ENCODE assay signal across 8 cellular contexts in genomic region chr6:53544500-53545308, GRCh38. TPM values are rescaled to one million over a fixed set of nuclear protein-coding genes. Genes with fewer than 3 reads are reported as not detected.
DNase-seq lines count a peak whose midpoint lies in the region; ATAC-seq and TF ChIP-seq lines count a peak whose summit lies in the region.

Gene GCLC, minus strand, starts transcription at chr6:53545101. Its CDS starts 456 bp downstream, at chr6:53544645.

- peak; percentile 73 for TF ChIP-seq POLR2A in NB4 (IDR thresholded peaks at IDR 0.05; ENCODE audit: extremely low read depth, insufficient read length)

- no peaks in the 10 kb centered on the region for H3K27me3 Mint-ChIP-seq in HFFc6 (ENCODE audit: insufficient read depth)
- peaks cover 4% of the 10 kb centered on the region for H3K27me3 Mint-ChIP-seq in glutamatergic neuron (ENCODE audit: unreplicated experiment)
- no peaks in the 10 kb centered on the region for H3K27me3 Mint-ChIP-seq in osteocyte (ENCODE audit: unreplicated experiment)

- peaks cover 9% of the 10 kb centered on the region for H3K4me1 ChIP-seq in thymus (ENCODE audit: control insufficient read depth, insufficient read depth, low read length)

- POLR2A ChIA-PET in GM10248 (lab: Yijun Ruan, JAX), result no interaction called here

- peak; percentile 70 for ATAC-seq in SK-N-SH treated with all-trans-retinoic acid at 6 μM for 48 hours
- ATAC-seq in activated naive CD4-positive, alpha-beta T cell treated with anti-CD3 and anti-CD28 coated beads, Interleukin-2, amount 50 U/mL, for 72 hours, result peak; percentile 54 to 69

- peak within 1 kb of the TSS; percentile 84 for H3K27ac Mint-ChIP-seq in HFFc6
- peak within 1 kb of the TSS; percentile 80 to 97 for H3K27ac Mint-ChIP-seq in activated naive CD4-positive, alpha-beta T cell treated with anti-CD3 and anti-CD28 coated beads, Interleukin-2, amount 50 U/mL, for 72 hours
- H3K27ac Mint-ChIP-seq in glutamatergic neuron (ENCODE audit: unreplicated experiment), result peak within 1 kb of the TSS; percentile 96
- H3K27ac Mint-ChIP-seq in osteocyte (ENCODE audit: unreplicated experiment), result peak within 1 kb of the TSS; percentile 82

- H3K4me1 Mint-ChIP-seq in HFFc6 (ENCODE audit: low read depth) (peaks cover 57% of the 10 kb centered on the region), glutamatergic neuron (ENCODE audit: low read depth, unreplicated experiment) (peaks cover 7% of the 10 kb centered on the region), osteocyte (ENCODE audit: unreplicated experiment) (peaks cover 57% of the 10 kb centered on the region)

- peak; percentile 90 for DNase-seq in GM10248 (ENCODE audit: extremely low spot score)
- peak; percentile 93 for DNase-seq in HFFc6
- peak; percentile 98 for DNase-seq in NB4 (ENCODE audit: low read depth)
- peak; percentile 85 to 89 for DNase-seq in activated naive CD4-positive, alpha-beta T cell treated with anti-CD3 and anti-CD28 coated beads, Interleukin-2, amount 50 U/mL, for 72 hours (ENCODE audit: low spot score in 2 of 2)
- peak; percentile 96 for DNase-seq in glutamatergic neuron
- DNase-seq in osteocyte (ENCODE audit: extremely low spot score, unreplicated experiment), result peak; percentile 97

- H3K9me3 ChIP-seq in thymus (ENCODE audit: control insufficient read depth), result no peaks in the 10 kb centered on the region

- H3K9me3 Mint-ChIP-seq in HFFc6 (no peaks in the 10 kb centered on the region), glutamatergic neuron (ENCODE audit: unreplicated experiment) (peaks cover 3% of the 10 kb centered on the region), osteocyte (ENCODE audit: unreplicated experiment) (no peaks in the 10 kb centered on the region)
- no peaks in the 10 kb centered on the region for H3K9me3 Mint-ChIP-seq in activated naive CD4-positive, alpha-beta T cell treated with anti-CD3 and anti-CD28 coated beads, Interleukin-2, amount 50 U/mL, for 72 hours

- H3K4me3 Mint-ChIP-seq in HFFc6, result peak within 1 kb of the TSS; percentile 94
- H3K4me3 Mint-ChIP-seq in glutamatergic neuron (ENCODE audit: unreplicated experiment), result peak within 1 kb of the TSS; percentile 98
- H3K4me3 Mint-ChIP-seq in osteocyte (ENCODE audit: unreplicated experiment), result peak within 1 kb of the TSS; percentile 92

- H3K4me3 ChIP-seq in NB4 (ENCODE audit: low read depth, low read length) (peak within 1 kb of the TSS; percentile 72), thymus (ENCODE audit: low read length) (peak within 1 kb of the TSS; percentile 84)

- CTCF ChIA-PET in GM10248 (lab: Yijun Ruan, JAX), result interaction anchor here (0.6 to 2.6 kb wide), 9 partner anchors 10 to 173 kb away, joined by 3 to 13 read pairs (median 4); no protein-coding TSS in a partner anchor

- WGBS in thymus, result under 1% methylated on average over 99 of the region's 100 CpGs

- H3K27me3 ChIP-seq in thymus (ENCODE audit: control insufficient read depth, insufficient read depth), result no peaks in the 10 kb centered on the region

- no peaks in the 10 kb centered on the region for H3K36me3 Mint-ChIP-seq in HFFc6 (ENCODE audit: low read depth)
- H3K36me3 Mint-ChIP-seq in activated naive CD4-positive, alpha-beta T cell treated with anti-CD3 and anti-CD28 coated beads, Interleukin-2, amount 50 U/mL, for 72 hours, result peaks cover 8 to 9% of the 10 kb centered on the region in 2 donors
- H3K36me3 Mint-ChIP-seq in glutamatergic neuron (ENCODE audit: unreplicated experiment), result peaks cover 8% of the 10 kb centered on the region
- H3K36me3 Mint-ChIP-seq in osteocyte (ENCODE audit: unreplicated experiment), result no peaks in the 10 kb centered on the region

- peak within 1 kb of the TSS; percentile 81 for H3K27ac ChIP-seq in thymus (ENCODE audit: low read depth)

- no peaks in the 10 kb centered on the region for H3K36me3 ChIP-seq in thymus (ENCODE audit: control insufficient read depth, insufficient read depth)

- TF ChIP-seq CTCF in GM10248 (IDR thresholded peaks at IDR 0.05; ENCODE audit: control extremely low read depth, extremely low read depth, low read depth, missing control alignments) (peak; percentile 79), HFFc6 (IDR thresholded peaks at IDR 0.05) (peak; percentile 84), NB4 (IDR thresholded peaks at IDR 0.05; ENCODE audit: low read depth, low read length) (peak; percentile 33), glutamatergic neuron (IDR thresholded peaks at IDR 0.05; ENCODE audit: partially characterized antibody, unreplicated experiment) (peak; percentile 78), osteocyte (IDR thresholded peaks at IDR 0.05) (peak; percentile 86)

TF ChIP-seq in SK-N-SH treated with all-trans-retinoic acid at 6 μM for 48 hours, 23 proteins besides CTCF, POLR2A, EP300 and RAD21:
- TF ChIP-seq ZFP3 (CRISPR knock-in tag; IDR thresholded peaks at IDR 0.05), result 0 out of 2 replicates have a peak, but pooled peaks have one; percentile 33
- TF ChIP-seq ZNF70 (CRISPR knock-in tag; IDR thresholded peaks at IDR 0.05), result no peak

RNA-seq across cellular contexts. Expression of gene GCLC, which starts in this region (rescaled TPM):
- 10 to 100 TPM; 10.6 to 18.1 (median 16.0) TPM for total RNA-seq in HFFc6 (2021; fragmentation: NEBNext Ultra II Directional; extraction: Animal tissue kit (Norgen Biotek cat#: 25700))
- 10 to 100 TPM; 13.5 to 14.5 TPM for total RNA-seq in activated naive CD4-positive, alpha-beta T cell treated with anti-CD3 and anti-CD28 coated beads, Interleukin-2, amount 50 U/mL, for 72 hours
- 29.1 TPM for total RNA-seq in glutamatergic neuron (ENCODE audit: unreplicated experiment)
- total RNA-seq in osteocyte, result 36.2 and 43.7 TPM in 2 replicates
- 17.4 TPM for polyA plus RNA-seq in thymus

Comparison
In these comparisons a context has a peak if more than half of its experiments do, and no peak if none do; other contexts are left out.
1. Peak in every context shown above with its lines: DNase-seq, ATAC-seq, H3K4me3 ChIP-seq and H3K27ac ChIP-seq.
2. CTCF ChIP-seq: peak in every context shown above with its lines; median percentile 86 in osteocyte; 84 in HFFc6; 79 in GM10248; 78 in glutamatergic neuron; 33 in NB4.